Comparison of ENCODE assay signal across 23 cellular contexts in genomic region chr12:58046281-58046680, GRCh38.
A peak's percentile ranks its signal among the peaks of the same experiment; 100 is the strongest.
DNase-seq lines count a peak whose midpoint lies in the region; ATAC-seq, FAIRE-seq and TF ChIP-seq lines count a peak whose summit lies in the region.
"Had no signal": no experiment of that assay in that cellular context is flagged by ENCODE, and none has a peak within 500 bp of the region (broad histone marks: within the 10 kb centered on the region; RNA-seq: fewer than 3 reads in every experiment).

No MANE protein-coding gene starts in this region.

- no peak overlapping the region for H3K4me3 Mint-ChIP-seq in activated CD4-positive, alpha-beta T cell treated with anti-CD3 and anti-CD28 coated beads, Interleukin-2, amount 10 ng/mL, durations not matched to agents 7 days and 5 days
- H3K4me3 Mint-ChIP-seq: B cell; CD8-positive, alpha-beta T cell had no signal

- DNase-seq in HTR-8/SVneo (ENCODE audit: insufficient read length, low spot score) (no peak), NOMO-1 treated with dmso at 0.1 percent for 144 hours (lab: John Stamatoyannopoulos, UW; ENCODE audit: unreplicated experiment) (peak; percentile 79), epithelial cell of esophagus (ENCODE audit: low read depth) (peak; percentile 54), left lung (no peak), spleen (no peak)
- no peak for DNase-seq in activated CD4-positive, alpha-beta T cell treated with anti-CD3 and anti-CD28 coated beads, Interleukin-2, amount 10 ng/mL, durations not matched to agents 7 days and 5 days
- DNase-seq in stimulated activated CD4-positive, alpha-beta T cell treated with anti-CD3 and anti-CD28 coated beads, Interleukin-12 subunit alpha, Interleukin-12 subunit beta, amount 100 ng/mL, for 4 hours: no peak
- DNase-seq: CD8-positive, alpha-beta T cell; DND-41; GF-D8; GOT3; MG63; NCI-H1436; NCI-H2029; NCI-H510A treated with DMSO at 0.1 percent for 48 hours; SW 1271 had no signal

- no peaks in the 10 kb centered on the region for H3K36me3 Mint-ChIP-seq in activated CD4-positive, alpha-beta T cell treated with anti-CD3 and anti-CD28 coated beads, Interleukin-2, amount 10 ng/mL, durations not matched to agents 7 days and 5 days (ENCODE audit: low read depth)
- H3K36me3 Mint-ChIP-seq: CD8-positive, alpha-beta T cell had no signal

- intact Hi-C loops in left lung (cut with DNase I): no loop called here
- intact Hi-C loops in spleen (cut with DNase I; ENCODE audit: low total_unique reads): no loop called here

- peaks cover 7 to 30% (median 18%) of the 10 kb centered on the region in 10 experiments for H3K4me1 ChIP-seq in BLaER1 treated with 17β-estradiol and CSF1 and Interleukin-3, amounts not matched to agents 10 nM and 100 nM
- H3K4me1 ChIP-seq in left lung (no peaks in the 10 kb centered on the region), spleen (no peaks in the 10 kb centered on the region)
- H3K4me1 ChIP-seq: SJCRH30 had no signal

- peaks cover 2% of the 10 kb centered on the region for H3K27me3 Mint-ChIP-seq in activated CD4-positive, alpha-beta T cell treated with anti-CD3 and anti-CD28 coated beads, Interleukin-2, amount 10 ng/mL, durations not matched to agents 7 days and 5 days

- H3K9me3 ChIP-seq in BLaER1 treated with 17β-estradiol and CSF1 and Interleukin-3, amounts not matched to agents 10 nM and 100 nM (replicated peaks in 1 of 11): peaks cover 8 to 30% (median 15%) of the 10 kb centered on the region in 11 experiments
- H3K9me3 ChIP-seq in left lung: peaks cover 0 to 10% of the 10 kb centered on the region in 2 donors
- peaks cover 0 to 38% (median 18%) of the 10 kb centered on the region in 8 donors for H3K9me3 ChIP-seq in spleen

- H3K9me3 Mint-ChIP-seq in activated CD4-positive, alpha-beta T cell treated with anti-CD3 and anti-CD28 coated beads, Interleukin-2, amount 10 ng/mL, durations not matched to agents 7 days and 5 days: peaks cover 10% of the 10 kb centered on the region

- no peak for ATAC-seq in left lung
- ATAC-seq: CD8-positive, alpha-beta T cell; HepG2 had no signal

- FAIRE-seq in HTR-8/SVneo (lab: Jason Lieb, UNC): peak; percentile 51
- FAIRE-seq: D721Med, GM12892, HepG2 had no signal

- H3K27ac Mint-ChIP-seq in activated CD4-positive, alpha-beta T cell treated with anti-CD3 and anti-CD28 coated beads, Interleukin-2, amount 10 ng/mL, durations not matched to agents 7 days and 5 days: no peak overlapping the region
- H3K27ac Mint-ChIP-seq: B cell; CD8-positive, alpha-beta T cell had no signal

- WGBS in spleen, 5 donors: 31 to 66% (median 57%) methylated on average over 1 of the region's 1 CpG

- H3K4me1 Mint-ChIP-seq in activated CD4-positive, alpha-beta T cell treated with anti-CD3 and anti-CD28 coated beads, Interleukin-2, amount 10 ng/mL, durations not matched to agents 7 days and 5 days: no peaks in the 10 kb centered on the region
- H3K4me1 Mint-ChIP-seq: B cell had no signal

- no peak for TF ChIP-seq CTCF in epithelial cell of esophagus (IDR thresholded peaks at IDR 0.05; ENCODE audit: insufficient read depth, low read depth, low read length, missing control alignments)
- no peak for TF ChIP-seq CTCF in left lung (IDR thresholded peaks at IDR 0.05)
- no peak for TF ChIP-seq CTCF in spleen (IDR thresholded peaks at IDR 0.05 in 8 of 11, conservative IDR thresholded peaks at IDR 0.05 in 3 of 11)

- H3K9ac ChIP-seq in BLaER1 treated with 17β-estradiol and CSF1 and Interleukin-3, amounts not matched to agents 10 nM and 100 nM: peak overlapping the region in 2 of 11 experiments; percentile 46 to 48; a peak in 3 of 22 replicates

- CTCF ChIA-PET in activated CD4-positive, alpha-beta T cell treated with anti-CD3 and anti-CD28 coated beads, Interleukin-2, amount 10 ng/mL, durations not matched to agents 7 days and 5 days (lab: Charles Lee): no interaction called here

- no peak for TF ChIP-seq POLR2A in spleen (IDR thresholded peaks at IDR 0.05)

- H3K4me2 ChIP-seq in BLaER1 treated with 17β-estradiol and CSF1 and Interleukin-3, amounts not matched to agents 10 nM and 100 nM: peak overlapping the region; percentile 46 to 77 (median 58); a peak in 21 of 22 replicates

- H3K27ac ChIP-seq in BLaER1 treated with 17β-estradiol and CSF1 and Interleukin-3, amounts not matched to agents 10 nM and 100 nM: peak overlapping the region in 9 of 11 experiments; percentile 11 to 76 (median 54); a peak in 15 of 22 replicates
- H3K27ac ChIP-seq in left lung: no peak overlapping the region
- H3K27ac ChIP-seq in spleen: no peak overlapping the region
- H3K27ac ChIP-seq: RWPE1, SJCRH30 had no signal

- POLR2A ChIA-PET in activated CD4-positive, alpha-beta T cell treated with anti-CD3 and anti-CD28 coated beads, Interleukin-2, amount 10 ng/mL, durations not matched to agents 7 days and 5 days (lab: Charles Lee): no interaction called here

- no peak overlapping the region for H3K4me3 ChIP-seq in BLaER1 treated with 17β-estradiol and CSF1 and Interleukin-3, amounts not matched to agents 10 nM and 100 nM
- H3K4me3 ChIP-seq in epithelial cell of esophagus (ENCODE audit: low read length): no peak overlapping the region
- no peak overlapping the region for H3K4me3 ChIP-seq in left lung
- H3K4me3 ChIP-seq in spleen: no peak overlapping the region
- H3K4me3 ChIP-seq: MG63, SJCRH30 had no signal

- H3K27me3 ChIP-seq in BLaER1 treated with 17β-estradiol and CSF1 and Interleukin-3, amounts not matched to agents 10 nM and 100 nM: no peaks in the 10 kb centered on the region
- H3K27me3 ChIP-seq in left lung (no peaks in the 10 kb centered on the region), spleen (replicated peaks in 1 of 7) (peaks cover 0 to 10% (median 0%) of the 10 kb centered on the region in 7 donors)
- H3K27me3 ChIP-seq: MG63, SJCRH30 had no signal

- no peaks in the 10 kb centered on the region for H4K20me1 ChIP-seq in BLaER1 treated with 17β-estradiol and CSF1 and Interleukin-3, amounts not matched to agents 10 nM and 100 nM

- H3K36me3 ChIP-seq in BLaER1 treated with 17β-estradiol and CSF1 and Interleukin-3, amounts not matched to agents 10 nM and 100 nM: no peaks in the 10 kb centered on the region; a peak in 1 of 22 replicates
- H3K36me3 ChIP-seq in left lung (no peaks in the 10 kb centered on the region), spleen (no peaks in the 10 kb centered on the region)
- H3K36me3 ChIP-seq: MG63 had no signal

Comparison
In these comparisons a context has a peak if more than half of its experiments do, and no peak if none do; other contexts are left out.
1. H3K27ac ChIP-seq: peak in BLaER1 treated with 17β-estradiol and CSF1 and Interleukin-3, amounts not matched to agents 10 nM and 100 nM (9 of 11); none in left lung (0 of 2) and spleen (0 of 8).
2. DNase-seq: peak in NOMO-1 treated with dmso at 0.1 percent for 144 hours (single experiment) and epithelial cell of esophagus (single experiment); none in HTR-8/SVneo (single experiment), left lung (0 of 2), spleen (single experiment), activated CD4-positive, alpha-beta T cell treated with anti-CD3 and anti-CD28 coated beads, Interleukin-2, amount 10 ng/mL, durations not matched to agents 7 days and 5 days (single experiment) and stimulated activated CD4-positive, alpha-beta T cell treated with anti-CD3 and anti-CD28 coated beads, Interleukin-12 subunit alpha, Interleukin-12 subunit beta, amount 100 ng/mL, for 4 hours (single experiment).